In genomic region chr1:26724118-26724517, GRCh38 we compare ENCODE assay signal across 1 cellular context.
TF ChIP-seq lines count a peak whose summit lies in the region.

No MANE protein-coding gene starts in this region.

TF ChIP-seq in HepG2, 621 proteins besides CTCF, POLR2A, EP300 and RAD21:
- TF ChIP-seq ZNF670 (CRISPR knock-in tag; IDR thresholded peaks at IDR 0.05; ENCODE audit: borderline replicate concordance) (no peak), PRPF4 (IDR thresholded peaks at IDR 0.05; ENCODE audit: low read depth, low read length, poor library complexity, severe bottlenecking) (no peak), ZNF124 (CRISPR knock-in tag; IDR thresholded peaks at IDR 0.05) (no peak), MTF1 (CRISPR knock-in tag; IDR thresholded peaks at IDR 0.05) (no peak), TCF7 (IDR thresholded peaks at IDR 0.05; ENCODE audit: low read depth) (no peak), ZNF639 (CRISPR knock-in tag; conservative IDR thresholded peaks at IDR 0.05) (no peak), ZNF782 (CRISPR knock-in tag; IDR thresholded peaks at IDR 0.05; ENCODE audit: borderline replicate concordance) (no peak), ZBTB20 (CRISPR knock-in tag; IDR thresholded peaks at IDR 0.05; ENCODE audit: borderline replicate concordance, low read depth) (no peak), PAWR (CRISPR knock-in tag; IDR thresholded peaks at IDR 0.05; ENCODE audit: borderline replicate concordance) (no peak), DPF2 (CRISPR knock-in tag; IDR thresholded peaks at IDR 0.05; ENCODE audit: borderline replicate concordance, low read depth) (no peak)
